8 cellular contexts compared by ENCODE assay signal in genomic region chr11:59550368-59550841, GRCh38.
DNase-seq lines count a peak whose midpoint lies in the region; ATAC-seq and TF ChIP-seq lines count a peak whose summit lies in the region.

No MANE protein-coding gene starts in this region.

- H3K4me2 ChIP-seq in OCI-LY3 (ENCODE audit: low read length): peak overlapping the region; percentile 96

- peak overlapping the region; percentile 51; the same call in 1 of the 2 replicates for H2AFZ ChIP-seq in OCI-LY3 (ENCODE audit: low read depth, low read length)

- no peaks in the 10 kb centered on the region for H4K20me1 ChIP-seq in OCI-LY3 (ENCODE audit: insufficient read depth, low read length)

- H3K27me3 ChIP-seq in HUES6 (ENCODE audit: control insufficient read depth, insufficient read depth, low read length) (no peaks in the 10 kb centered on the region), OCI-LY3 (ENCODE audit: low read depth, low read length) (no peaks in the 10 kb centered on the region), mucosa of rectum (ENCODE audit: control insufficient read depth in 2 of 2, insufficient read depth in 2 of 2, low read length in 2 of 2) (no peaks in the 10 kb centered on the region)

- H3K4me1 ChIP-seq in HUES6 (ENCODE audit: control insufficient read depth, insufficient read depth, low read length) (peaks cover 17% of the 10 kb centered on the region; the same call in 1 of the 2 replicates), OCI-LY3 (ENCODE audit: low read length) (peaks cover 10% of the 10 kb centered on the region; the same call in 1 of the 2 replicates), mucosa of rectum (ENCODE audit: control insufficient read depth in 2 of 2, insufficient read depth in 2 of 2, low read length in 2 of 2) (peaks cover 5 to 11% of the 10 kb centered on the region in 2 donors)

- no peaks in the 10 kb centered on the region for H3K79me2 ChIP-seq in OCI-LY3 (ENCODE audit: low read length)

- ATAC-seq in GM21447 (IDR thresholded peaks at IDR 0.05; ENCODE audit: unreplicated experiment): peak; percentile 84

- no peaks in the 10 kb centered on the region for H3K36me3 ChIP-seq in HUES6 (ENCODE audit: control insufficient read depth, insufficient read depth, low read length)
- no peaks in the 10 kb centered on the region for H3K36me3 ChIP-seq in OCI-LY3 (replicated peaks; ENCODE audit: low read depth, low read length)
- no peaks in the 10 kb centered on the region for H3K36me3 ChIP-seq in mucosa of rectum (ENCODE audit: control insufficient read depth in 2 of 2, insufficient read depth in 2 of 2, low read length in 2 of 2)

- H3K4me3 ChIP-seq in HUES6 (ENCODE audit: low read depth, low read length): peak overlapping the region; percentile 68
- peak overlapping the region; percentile 89 for H3K4me3 ChIP-seq in OCI-LY3 (ENCODE audit: low read length)
- H3K4me3 ChIP-seq in mucosa of rectum (ENCODE audit: low read length in 2 of 2): peak overlapping the region; percentile 76 to 79

- DNase-seq in D341Med (ENCODE audit: low spot score) (peak; percentile 86), activated T-cell treated with anti-CD3 and anti-CD28 coated beads for 1 hour (ENCODE audit: low read depth) (peak; percentile 77), erythroblast (lab: John Stamatoyannopoulos, UW) (peak; percentile 92 to 93)
- DNase-seq in stimulated activated CD8-positive, alpha-beta memory T cell treated with anti-CD3 and anti-CD28 coated beads, Interleukin-4, amount 100 ng/mL, for 4 hours (ENCODE audit: low read depth in 2 of 2, low spot score in 1 of 2): peak; percentile 70

- peak overlapping the region; percentile 57 for H3K9ac ChIP-seq in HUES6 (ENCODE audit: low read length)
- H3K9ac ChIP-seq in OCI-LY3 (ENCODE audit: low read length): peak overlapping the region; percentile 84
- peak overlapping the region; percentile 66 to 71 for H3K9ac ChIP-seq in mucosa of rectum (ENCODE audit: low read depth in 1 of 2, low read length in 2 of 2)

- peak; percentile 40 for TF ChIP-seq CTCF in OCI-LY3 (IDR thresholded peaks at IDR 0.05; ENCODE audit: low read depth, low read length)

- TF ChIP-seq POLR2A in erythroblast (IDR thresholded peaks at IDR 0.05; ENCODE audit: low read length): no peak

- H3K27ac ChIP-seq in HUES6 (ENCODE audit: low read depth, low read length): no peak overlapping the region
- H3K27ac ChIP-seq in OCI-LY3 (ENCODE audit: low read length): peak overlapping the region; percentile 90
- H3K27ac ChIP-seq in mucosa of rectum (ENCODE audit: low read depth in 2 of 2, low read length in 2 of 2): peak overlapping the region; percentile 74 to 77

- no peaks in the 10 kb centered on the region for H3K9me3 ChIP-seq in HUES6 (ENCODE audit: control insufficient read depth, insufficient read depth, low read depth, low read length)
- H3K9me3 ChIP-seq in OCI-LY3 (ENCODE audit: insufficient read depth, low read length): no peaks in the 10 kb centered on the region
- no peaks in the 10 kb centered on the region for H3K9me3 ChIP-seq in mucosa of rectum (ENCODE audit: control insufficient read depth in 2 of 2, low read length in 2 of 2)
